1 cellular context compared by ENCODE assay signal in genomic region chr20:41984031-41984430, GRCh38.
TF ChIP-seq lines count a peak whose summit lies in the region.

No MANE protein-coding gene starts in this region.

TF ChIP-seq in HepG2, 621 proteins besides CTCF, POLR2A, EP300 and RAD21 (continued from another document):
- TF ChIP-seq ZNF235 (CRISPR knock-in tag; IDR thresholded peaks at IDR 0.05; ENCODE audit: borderline replicate concordance), result no peak
TF ChIP-seq in HepG2: peak in this region for 1.
